8 cellular contexts compared by ENCODE assay signal in the genomic region with DNA sequence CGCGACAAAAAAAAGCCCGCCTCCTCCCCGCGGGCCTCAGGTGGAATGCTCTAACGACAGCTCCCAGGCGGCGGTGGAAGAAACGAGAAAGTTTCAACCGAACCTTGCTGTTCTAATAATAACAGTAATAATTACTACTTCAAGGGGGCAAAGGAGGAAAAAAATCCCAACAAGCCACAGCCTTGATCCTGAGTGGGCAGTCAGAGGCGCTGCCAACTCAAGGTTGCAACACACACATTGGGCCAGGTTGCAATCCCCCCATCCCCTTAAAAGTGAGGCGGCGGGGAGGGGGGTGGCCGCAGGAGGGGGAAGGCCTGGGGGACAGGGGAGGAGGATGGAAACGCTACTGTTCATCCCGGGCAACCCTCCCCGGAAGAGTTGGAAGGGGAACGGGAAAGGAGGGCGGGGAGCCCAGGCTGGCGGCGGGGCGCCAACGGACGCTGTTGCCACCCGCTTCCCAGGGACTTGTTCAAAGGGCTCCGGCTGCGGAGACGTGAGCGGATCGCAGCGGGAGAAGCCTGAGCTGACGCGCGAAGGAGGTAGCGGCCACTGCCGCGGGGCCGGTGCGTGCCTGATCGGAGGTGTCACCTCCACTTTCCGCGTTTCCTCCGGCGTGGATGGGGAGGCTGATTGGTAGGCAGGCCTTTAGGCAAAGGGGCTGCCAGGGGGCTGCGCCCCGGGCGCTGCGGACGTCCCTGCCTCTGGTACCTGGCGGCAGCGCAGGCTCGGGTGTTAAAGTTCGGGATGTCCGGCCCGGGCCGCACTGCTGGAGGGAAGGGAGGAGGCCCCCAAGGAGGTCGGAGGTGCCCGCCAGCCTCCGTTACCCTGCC. TPM values are rescaled to one million over a fixed set of nuclear protein-coding genes. Genes with fewer than 3 reads are reported as not detected.
A peak's percentile ranks its signal among the peaks of the same experiment; 100 is the strongest.
DNase-seq lines count a peak whose midpoint lies in the region; ATAC-seq and TF ChIP-seq lines count a peak whose summit lies in the region.

No MANE protein-coding gene starts in this region.

- H3K27me3 ChIP-seq in Karpas-422 (ENCODE audit: low read length), result no peaks in the 10 kb centered on the region
- H3K27me3 ChIP-seq in breast epithelium, result no peaks in the 10 kb centered on the region
- no peaks in the 10 kb centered on the region for H3K27me3 ChIP-seq in skeletal muscle tissue (ENCODE audit: control insufficient read depth in 3 of 3, insufficient read depth in 3 of 3, low read length in 3 of 3)

- H3K9me3 ChIP-seq in Karpas-422 (ENCODE audit: low read length) (no peaks in the 10 kb centered on the region), breast epithelium (no peaks in the 10 kb centered on the region), skeletal muscle tissue (ENCODE audit: control insufficient read depth in 3 of 3, low read length in 3 of 3) (no peaks in the 10 kb centered on the region)

- H4K20me1 ChIP-seq in Karpas-422 (ENCODE audit: insufficient read depth, low read depth, low read length), result peaks cover 28% of the 10 kb centered on the region

- H3K36me3 ChIP-seq in Karpas-422 (ENCODE audit: insufficient read depth, low read length) (no peaks in the 10 kb centered on the region), breast epithelium (no peaks in the 10 kb centered on the region), skeletal muscle tissue (ENCODE audit: control insufficient read depth in 3 of 3, insufficient read depth in 3 of 3, low read length in 3 of 3) (no peaks in the 10 kb centered on the region)

- H3K9ac ChIP-seq in Karpas-422 (ENCODE audit: low read length) (peak overlapping the region; percentile 90), skeletal muscle tissue (ENCODE audit: low read depth in 1 of 3, low read length in 3 of 3) (peak overlapping the region; percentile 95 to 99 (median 95))

- TF ChIP-seq CTCF in breast epithelium (IDR thresholded peaks at IDR 0.05), result peak in 1 of 3 donors; percentile 10

- H3K27ac ChIP-seq in Karpas-422 (ENCODE audit: low read length), result peak overlapping the region; percentile 75
- peak overlapping the region; percentile 99 to 100 for H3K27ac ChIP-seq in breast epithelium
- H3K27ac ChIP-seq in skeletal muscle tissue (ENCODE audit: low read depth, low read length), result peak overlapping the region; percentile 93

- peak overlapping the region; percentile 93 for H3K4me2 ChIP-seq in Karpas-422 (ENCODE audit: low read depth, low read length, poor library complexity, severe bottlenecking)

- H3K4me3 ChIP-seq in Karpas-422 (ENCODE audit: low read length), result peak overlapping the region; percentile 92
- H3K4me3 ChIP-seq in breast epithelium, result peak overlapping the region; percentile 76 to 93 (median 86)
- H3K4me3 ChIP-seq in skeletal muscle tissue (ENCODE audit: low read length in 3 of 3), result peak overlapping the region; percentile 84 to 95 (median 92)

- DNase-seq in NCI-H446 (lab: John Stamatoyannopoulos, UW) (peak; percentile 72 to 74), NCI-H446 treated with DMSO at 0.1 percent for 48 hours (lab: John Stamatoyannopoulos, UW) (no peak), Karpas-422 (peak; percentile 72), UCSD-AML1 (lab: John Stamatoyannopoulos, UW; ENCODE audit: unreplicated experiment) (peak; percentile 59), breast epithelium (ENCODE audit: low spot score in 2 of 2) (peak; percentile 48 to 63), iPS-NIHi7 (ENCODE audit: extremely low spot score) (peak; percentile 52)

- ATAC-seq in GM19328 (IDR thresholded peaks at IDR 0.05; ENCODE audit: unreplicated experiment), result no peak

- H2AFZ ChIP-seq in Karpas-422 (ENCODE audit: low read length), result peak overlapping the region; percentile 87

- H3K4me1 ChIP-seq in Karpas-422 (ENCODE audit: low read length) (peaks cover 32% of the 10 kb centered on the region), breast epithelium (peaks cover 0 to 5% of the 10 kb centered on the region in 2 donors), skeletal muscle tissue (ENCODE audit: control insufficient read depth in 3 of 3, insufficient read depth in 3 of 3, low read length in 3 of 3) (peaks cover 16 to 36% (median 22%) of the 10 kb centered on the region in 3 donors)

- intact Hi-C loops in breast epithelium (cut with DNase I; ENCODE audit: low total_unique reads), result no loop called here

- no peaks in the 10 kb centered on the region for H3K9me2 ChIP-seq in Karpas-422 (replicated peaks; ENCODE audit: insufficient read depth, low read length)

- peaks cover 42% of the 10 kb centered on the region for H3K79me2 ChIP-seq in Karpas-422 (ENCODE audit: low read length)

- no peak for TF ChIP-seq POLR2A in breast epithelium (IDR thresholded peaks at IDR 0.05)

RNA-seq across cellular contexts. Expression of gene SMARCA2, which starts 0.6 kb away (rescaled TPM):
- 108 and 134 TPM in 2 replicates for total RNA-seq in Karpas-422 (2014; rRNA removed; shearing (Covaris generic); ENCODE audit: low replicate concordance)
- total RNA-seq in breast epithelium, result 100 to 1,000 TPM; 140 to 191 (median 142) TPM
- total RNA-seq in skeletal muscle tissue, result 88.7 TPM
